2 cellular contexts compared by ENCODE assay signal in the genomic region with DNA sequence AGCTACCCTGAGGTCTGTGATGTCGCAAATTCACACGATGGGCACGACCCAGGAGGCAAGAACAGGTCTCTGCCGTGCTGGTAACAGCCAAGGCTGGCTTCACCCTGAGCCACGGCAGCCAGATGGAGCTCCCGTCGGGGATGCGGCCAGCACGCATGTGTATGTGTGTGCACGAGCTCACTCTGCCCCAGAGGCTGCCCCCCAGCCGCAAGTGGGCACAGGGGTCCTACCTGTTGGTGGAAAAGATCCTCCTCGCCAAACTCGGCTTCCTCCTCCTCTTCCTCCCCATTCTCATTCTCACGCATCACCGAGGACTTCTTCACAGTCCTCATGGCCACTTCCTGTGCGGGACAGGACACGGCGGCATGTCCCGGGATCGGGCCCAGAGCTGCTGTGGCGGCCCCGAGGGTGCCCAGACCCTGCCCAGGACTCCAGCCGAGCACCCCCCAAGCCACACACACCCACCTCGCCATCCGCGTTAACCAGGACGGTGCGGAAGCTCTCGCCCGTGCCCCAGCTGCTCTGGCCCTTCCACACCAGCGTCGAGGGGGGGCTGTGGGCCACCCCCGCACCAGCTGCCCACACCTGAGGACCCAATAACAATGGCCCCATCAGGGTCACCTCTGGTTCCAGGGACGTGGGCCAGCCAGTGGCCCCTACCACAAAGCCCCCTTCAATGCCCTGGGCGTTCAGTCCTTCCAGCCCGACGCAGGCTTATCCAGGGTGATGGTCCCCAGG.
TF ChIP-seq lines count a peak whose summit lies in the region.

No MANE protein-coding gene starts in this region.

TF ChIP-seq in HEK293, 187 proteins besides CTCF, POLR2A, EP300 and RAD21:
- TF ChIP-seq ZSCAN4 (tag by site-specific recombination; IDR thresholded peaks at IDR 0.05) = no peak
- no peak for TF ChIP-seq ZXDB (tag by site-specific recombination; IDR thresholded peaks at IDR 0.05)
- TF ChIP-seq SCRT2 (tag by site-specific recombination; IDR thresholded peaks at IDR 0.05) = peak; percentile 36; the same call in 1 of the 2 replicates
- TF ChIP-seq ZNF311 (tag by site-specific recombination; IDR thresholded peaks at IDR 0.05; ENCODE audit: borderline replicate concordance) = no peak
- TF ChIP-seq SETDB1 (IDR thresholded peaks at IDR 0.05; ENCODE audit: insufficient read length, low read length) = no peak
- no peak for TF ChIP-seq ZNF830 (tag by site-specific recombination; IDR thresholded peaks at IDR 0.05; ENCODE audit: low read depth)
- TF ChIP-seq SCRT1 (tag by site-specific recombination; IDR thresholded peaks at IDR 0.05; ENCODE audit: borderline replicate concordance) = peak; percentile 79
- no peak for TF ChIP-seq ZNF248 (tag by site-specific recombination; IDR thresholded peaks at IDR 0.05)
- TF ChIP-seq, protein P1, sequence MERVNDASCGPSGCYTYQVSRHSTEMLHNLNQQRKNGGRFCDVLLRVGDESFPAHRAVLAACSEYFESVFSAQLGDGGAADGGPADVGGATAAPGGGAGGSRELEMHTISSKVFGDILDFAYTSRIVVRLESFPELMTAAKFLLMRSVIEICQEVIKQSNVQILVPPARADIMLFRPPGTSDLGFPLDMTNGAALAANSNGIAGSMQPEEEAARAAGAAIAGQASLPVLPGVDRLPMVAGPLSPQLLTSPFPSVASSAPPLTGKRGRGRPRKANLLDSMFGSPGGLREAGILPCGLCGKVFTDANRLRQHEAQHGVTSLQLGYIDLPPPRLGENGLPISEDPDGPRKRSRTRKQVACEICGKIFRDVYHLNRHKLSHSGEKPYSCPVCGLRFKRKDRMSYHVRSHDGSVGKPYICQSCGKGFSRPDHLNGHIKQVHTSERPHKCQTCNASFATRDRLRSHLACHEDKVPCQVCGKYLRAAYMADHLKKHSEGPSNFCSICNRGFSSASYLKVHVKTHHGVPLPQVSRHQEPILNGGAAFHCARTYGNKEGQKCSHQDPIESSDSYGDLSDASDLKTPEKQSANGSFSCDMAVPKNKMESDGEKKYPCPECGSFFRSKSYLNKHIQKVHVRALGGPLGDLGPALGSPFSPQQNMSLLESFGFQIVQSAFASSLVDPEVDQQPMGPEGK (tag by site-specific recombination; IDR thresholded peaks at IDR 0.05) = peak; percentile 47; the same call in 1 of the 2 replicates
- no peak for TF ChIP-seq ZNF133 (tag by site-specific recombination; IDR thresholded peaks at IDR 0.05)
- TF ChIP-seq, protein P2, sequence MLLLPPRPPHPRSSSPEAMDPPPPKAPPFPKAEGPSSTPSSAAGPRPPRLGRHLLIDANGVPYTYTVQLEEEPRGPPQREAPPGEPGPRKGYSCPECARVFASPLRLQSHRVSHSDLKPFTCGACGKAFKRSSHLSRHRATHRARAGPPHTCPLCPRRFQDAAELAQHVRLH (tag by site-specific recombination; IDR thresholded peaks at IDR 0.05) = no peak
- TF ChIP-seq ZNF596 (tag by site-specific recombination; IDR thresholded peaks at IDR 0.05) = no peak
- no peak for TF ChIP-seq ZNF175 (tag by site-specific recombination; IDR thresholded peaks at IDR 0.05)
- no peak for TF ChIP-seq ZNF146 (tag by site-specific recombination; IDR thresholded peaks at IDR 0.05)
- TF ChIP-seq BCL6B (tag by site-specific recombination; IDR thresholded peaks at IDR 0.05) = no peak
- no peak for TF ChIP-seq ZEB2 (tag by site-specific recombination; IDR thresholded peaks at IDR 0.05)
- TF ChIP-seq ZNF560 (tag by site-specific recombination; IDR thresholded peaks at IDR 0.05; ENCODE audit: borderline replicate concordance) = no peak
- no peak for TF ChIP-seq HOXD13 (CRISPR knock-in tag; IDR thresholded peaks at IDR 0.05; ENCODE audit: borderline replicate concordance)

TF ChIP-seq in K562, 482 proteins besides CTCF, POLR2A, EP300 and RAD21:
- TF ChIP-seq POLR2G (IDR thresholded peaks at IDR 0.05; ENCODE audit: low read depth, low read length) (peak; percentile 57; the same call in 1 of the 2 replicates), ZNF324 (CRISPR knock-in tag; IDR thresholded peaks at IDR 0.05) (no peak)
TF ChIP-seq in K562: peak in this region for 1.
